8 cellular contexts compared by ENCODE assay signal in the genomic region with DNA sequence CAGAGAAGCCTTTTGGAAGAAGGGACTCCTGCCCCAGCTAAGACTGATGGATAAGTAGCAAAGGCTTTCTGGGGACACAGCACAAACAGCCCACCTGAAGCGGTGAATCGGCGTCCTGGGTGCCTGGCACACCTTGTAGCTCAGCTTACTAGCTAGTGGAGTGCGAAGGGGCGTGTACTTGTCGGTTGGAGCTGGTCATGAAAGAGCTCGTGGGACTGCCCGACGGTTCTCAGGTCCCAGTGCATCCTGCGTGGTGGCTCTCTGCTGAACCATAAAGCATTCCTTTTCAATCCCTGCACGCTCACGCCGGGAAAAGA. TPM values are rescaled to one million over a fixed set of nuclear protein-coding genes. Genes with fewer than 3 reads are reported as not detected.
DNase-seq lines count a peak whose midpoint lies in the region; ATAC-seq and TF ChIP-seq lines count a peak whose summit lies in the region.

No MANE protein-coding gene starts in this region.

- CTCF ChIA-PET in Panc1 (lab: Charles Lee) = no interaction called here

- POLR2A ChIA-PET in Panc1 (lab: Charles Lee) = interaction anchor here (0.6 to 1.0 kb wide), 4 partner anchors 12 to 514 kb away, joined by 4 to 13 read pairs (median 6); no protein-coding TSS in a partner anchor

- peak overlapping the region; percentile 83 for H3K27ac ChIP-seq in Panc1 (ENCODE audit: low read length)
- H3K27ac ChIP-seq in parathyroid adenoma = peak overlapping the region; percentile 77

- peaks cover 23% of the 10 kb centered on the region for H3K4me1 ChIP-seq in Panc1 (ENCODE audit: control insufficient read depth, insufficient read depth, low read length)
- peaks cover 10% of the 10 kb centered on the region for H3K4me1 ChIP-seq in parathyroid adenoma

- H3K9me3 ChIP-seq in Panc1 (ENCODE audit: control insufficient read depth, insufficient read depth, low read depth, low read length) = no peaks in the 10 kb centered on the region
- no peaks in the 10 kb centered on the region for H3K9me3 ChIP-seq in parathyroid adenoma (ENCODE audit: control insufficient read depth, low read length)

- TF ChIP-seq CTCF in Panc1 (IDR thresholded peaks at IDR 0.05) (no peak), parathyroid adenoma (IDR thresholded peaks at IDR 0.05) (no peak)

- peak overlapping the region; percentile 89 for H3K4me2 ChIP-seq in parathyroid adenoma (ENCODE audit: low read length)

- peaks cover 23% of the 10 kb centered on the region for H3K79me2 ChIP-seq in parathyroid adenoma

- H3K4me3 ChIP-seq in Panc1 (ENCODE audit: low read depth in 2 of 2, low read length in 2 of 2) (peak overlapping the region; percentile 77 to 91), parathyroid adenoma (ENCODE audit: low read depth, low read length) (peak overlapping the region; percentile 83)

- DNase-seq in Right ventricle myocardium superior (no peak), Right ventricle myocardium inferior (ENCODE audit: missing footprints) (no peak), Panc1 (ENCODE audit: low read depth, low spot score) (no peak), ureter (ENCODE audit: low spot score) (no peak), head of caudate nucleus (no peak)

- BruUV-seq in Panc1 (replicated peaks; lab: Mats Ljungman, UMichigan) = TSS peak; percentile 91

- in situ Hi-C loops in Panc1 (cut with HindIII; ENCODE audit: low pct_unique_long_range_greater_than_20kb, low sequenced_read_pairs) = no loop called here

- ATAC-seq in Right ventricle myocardium superior (ENCODE audit: poor library complexity) (peak; percentile 36), Right ventricle myocardium inferior (no peak), HG02943 (IDR thresholded peaks at IDR 0.05; ENCODE audit: low read depth, unreplicated experiment) (peak; percentile 25), Panc1 (peak; percentile 67), esophagus mucosa (peak; percentile 55)

- H2AFZ ChIP-seq in parathyroid adenoma = peak overlapping the region; percentile 96

- no peaks in the 10 kb centered on the region; the same call in 1 of the 2 replicates for H3K36me3 ChIP-seq in Panc1 (ENCODE audit: control insufficient read depth, insufficient read depth, low read length)
- no peaks in the 10 kb centered on the region for H3K36me3 ChIP-seq in parathyroid adenoma (ENCODE audit: control insufficient read depth, insufficient read depth, low read length)

- H3K27me3 ChIP-seq in Panc1 (ENCODE audit: control insufficient read depth, insufficient read depth, low read length) (no peaks in the 10 kb centered on the region), parathyroid adenoma (ENCODE audit: control insufficient read depth, insufficient read depth, low read length) (no peaks in the 10 kb centered on the region)

- intact Hi-C loops in Right ventricle myocardium superior (cut with DNase I) (no loop called here), Right ventricle myocardium inferior (cut with DNase I) (no loop called here), Panc1 (cut with micrococcal nuclease; ENCODE audit: unreplicated experiment) (loop anchor here (10.0 kb wide), 1 partner anchor 500 kb away; no protein-coding TSS in a partner anchor), head of caudate nucleus (cut with DNase I) (no loop called here)

- no peak overlapping the region for H3K9ac ChIP-seq in parathyroid adenoma

RNA-seq across cellular contexts. Expression of gene UVRAG, which starts 0.7 kb away (rescaled TPM):
- total RNA-seq in Right ventricle myocardium superior (14.7 TPM), Right ventricle myocardium inferior (15.1 TPM), Panc1 (2021; ENCODE audit: unreplicated experiment) (29.5 TPM), esophagus mucosa (8.8 TPM), ureter (33.6 TPM)
- polyA plus RNA-seq in Panc1 (2012; ENCODE audit: insufficient read length) = 12.0 TPM

RNA-seq across cellular contexts. Expression of gene DGAT2, which starts 45.7 kb away (rescaled TPM):
- 20.7 TPM for total RNA-seq in Right ventricle myocardium superior
- 25.5 TPM for total RNA-seq in Right ventricle myocardium inferior
- total RNA-seq in Panc1 (2021; ENCODE audit: unreplicated experiment) = 19.2 TPM
- 23.1 TPM for polyA plus RNA-seq in Panc1 (2012; ENCODE audit: insufficient read length)
- 12.4 TPM for total RNA-seq in esophagus mucosa
- 24.0 TPM for total RNA-seq in ureter
